ENCODE assay signal across 1 cellular context in the genomic region with DNA sequence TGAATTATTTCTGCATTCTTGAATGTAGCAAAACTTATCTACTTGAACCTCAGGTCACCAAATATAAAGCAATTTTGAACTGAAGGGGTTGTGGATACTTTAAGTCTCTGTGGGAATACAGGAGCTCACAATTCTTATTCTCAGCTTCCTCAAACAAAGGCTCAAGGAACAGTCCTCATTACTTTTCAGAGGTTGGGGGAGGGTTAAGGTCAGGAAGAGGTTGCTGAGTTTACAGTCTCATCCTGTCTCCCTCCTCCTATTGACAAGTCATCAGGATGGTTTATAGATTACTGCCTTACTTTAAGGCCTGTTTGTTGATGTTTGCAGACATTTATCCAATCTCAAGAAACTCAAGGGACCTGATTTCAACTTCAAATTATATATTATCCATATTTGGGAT.
TF ChIP-seq lines count a peak whose summit lies in the region.

No MANE protein-coding gene starts in this region.

TF ChIP-seq in GM12878, 131 proteins besides CTCF, POLR2A, EP300 and RAD21:
- TF ChIP-seq NR2F1 (conservative IDR thresholded peaks at IDR 0.05) (0 out of 2 replicates have a peak, but pooled peaks have one; percentile 10), BRCA1 (IDR thresholded peaks at IDR 0.05; ENCODE audit: low read depth, low read length) (no peak)
TF ChIP-seq in GM12878: peak in this region for 1.
